In genomic region chr10:74018241-74018640, GRCh38 we compare ENCODE assay signal across 3 cellular contexts.
TF ChIP-seq lines count a peak whose summit lies in the region.

No MANE protein-coding gene starts in this region.

TF ChIP-seq in GM23338, 12 proteins besides CTCF, POLR2A, EP300 and RAD21 (continues in another document):
- TF ChIP-seq CREB1 (CRISPR knock-in tag; IDR thresholded peaks at IDR 0.05; ENCODE audit: low read depth) = no peak
- TF ChIP-seq EZH2 (IDR thresholded peaks at IDR 0.05; ENCODE audit: low read depth, unreplicated experiment) = no peak
- no peak for TF ChIP-seq EZH2phosphoT487 (IDR thresholded peaks at IDR 0.05; ENCODE audit: unreplicated experiment)
- no peak for TF ChIP-seq ZNF462 (CRISPR knock-in tag; IDR thresholded peaks at IDR 0.05)
- TF ChIP-seq NANOG (IDR thresholded peaks at IDR 0.05; ENCODE audit: borderline replicate concordance) = no peak

TF ChIP-seq in K562, 482 proteins besides CTCF, POLR2A, EP300 and RAD21:
- TF ChIP-seq ZNF592 (IDR thresholded peaks at IDR 0.05) = 0 out of 2 replicates have a peak, but pooled peaks have one; percentile 20
- no peak for TF ChIP-seq ZNF79 (CRISPR knock-in tag; IDR thresholded peaks at IDR 0.05; ENCODE audit: low read depth)

TF ChIP-seq in liver, 16 proteins besides CTCF, POLR2A, EP300 and RAD21:
- TF ChIP-seq FOXA2 (IDR thresholded peaks at IDR 0.05) (peak; percentile 72), JUND (IDR thresholded peaks at IDR 0.05) (peak; percentile 84 to 93), RXRA (IDR thresholded peaks at IDR 0.05) (peak; percentile 97 to 98), REST (IDR thresholded peaks at IDR 0.05) (peak; percentile 76), HNF4A (conservative IDR thresholded peaks at IDR 0.05) (peak; percentile 99), ATF3 (IDR thresholded peaks at IDR 0.05) (peak; percentile 50), YY1 (IDR thresholded peaks at IDR 0.05) (peak; percentile 86), NR2F2 (IDR thresholded peaks at IDR 0.05) (peak; percentile 64), SP1 (IDR thresholded peaks at IDR 0.05) (peak; percentile 95), TAF1 (conservative IDR thresholded peaks at IDR 0.05) (no peak), GABPA (IDR thresholded peaks at IDR 0.05 in 1 of 2, conservative IDR thresholded peaks at IDR 0.05 in 1 of 2) (peak in 1 of 2 donors; percentile 48), EGR1 (IDR thresholded peaks at IDR 0.05; ENCODE audit: low read depth in 2 of 2) (peak in 1 of 2 donors; percentile 63), FOXA1 (IDR thresholded peaks at IDR 0.05) (peak; percentile 56), MAX (IDR thresholded peaks at IDR 0.05) (peak; percentile 83), ZBTB33 (IDR thresholded peaks at IDR 0.05) (peak; percentile 67), HNF4G (IDR thresholded peaks at IDR 0.05) (peak; percentile 96)
